In the genomic region with DNA sequence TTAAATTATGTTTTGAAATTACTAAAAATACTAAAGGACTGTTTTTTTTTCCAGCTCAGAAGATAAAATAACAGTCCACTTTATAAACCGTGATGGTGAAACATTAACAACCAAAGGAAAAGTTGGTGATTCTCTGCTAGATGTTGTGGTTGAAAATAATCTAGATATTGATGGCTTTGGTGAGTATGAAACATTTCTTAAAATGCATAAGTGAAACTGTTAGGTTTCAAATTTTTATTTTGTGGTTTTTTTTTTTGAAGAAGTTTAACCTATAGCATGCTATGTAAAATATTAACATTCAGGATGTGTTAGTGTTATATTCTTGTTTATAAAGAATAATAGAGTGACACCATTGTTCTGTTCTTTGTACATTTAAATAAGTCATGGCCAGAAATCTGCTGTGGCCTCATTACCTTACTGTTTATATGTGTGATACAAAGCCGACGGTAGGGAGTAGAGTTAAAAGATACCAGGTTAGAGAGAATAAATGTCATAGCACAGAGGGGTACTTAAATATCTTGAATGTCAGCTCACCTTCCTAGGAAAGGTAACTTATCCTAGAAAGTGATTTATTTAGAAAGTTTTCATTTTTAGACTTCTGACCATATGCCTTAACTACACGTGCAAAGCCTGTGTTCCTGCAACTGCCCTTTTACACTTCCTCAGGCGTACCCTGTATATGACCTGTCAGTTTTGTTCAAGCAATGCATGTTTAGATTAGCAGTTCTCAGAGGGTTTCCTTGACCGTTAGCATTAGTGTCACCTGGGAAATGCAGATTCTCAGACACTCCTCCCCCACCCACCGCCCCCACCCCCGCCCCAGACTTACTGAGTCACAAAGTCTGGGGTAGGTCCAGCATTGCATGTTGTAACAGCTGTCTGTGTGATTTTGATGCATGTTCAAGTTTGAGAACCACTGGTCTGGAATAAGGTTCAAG, we compare ENCODE assay signal across 10 cellular contexts. TPM values are rescaled to one million over a fixed set of nuclear protein-coding genes. Genes with fewer than 3 reads are reported as not detected.
DNase-seq lines count a peak whose midpoint lies in the region; ATAC-seq, FAIRE-seq and TF ChIP-seq lines count a peak whose summit lies in the region.
"Had no signal": no experiment of that assay in that cellular context is flagged by ENCODE, and none has a peak within 500 bp of the region (broad histone marks: within the 10 kb centered on the region; RNA-seq: fewer than 3 reads in every experiment).

No MANE protein-coding gene starts in this region.

- TF ChIP-seq POLR2A in right lobe of liver (IDR thresholded peaks at IDR 0.05) (no peak), HepG2 (IDR thresholded peaks at IDR 0.05; ENCODE audit: insufficient read depth in 1 of 2, low read depth in 2 of 2, low read length in 2 of 2) (no peak)

- peaks cover 45% of the 10 kb centered on the region for H3K79me2 ChIP-seq in HepG2 (ENCODE audit: insufficient read depth, low read length)

- H3K9ac ChIP-seq in HepG2 (ENCODE audit: insufficient read depth, low read depth, low read length) = no peak overlapping the region
- H3K9ac ChIP-seq in subcutaneous abdominal adipose tissue (ENCODE audit: low read length in 5 of 5) = peak overlapping the region in 1 of 5 donors; percentile 24

- no peak overlapping the region for H2AFZ ChIP-seq in HepG2 (ENCODE audit: low read length)

- POLR2A ChIA-PET in HepG2 (lab: Yijun Ruan, JAX) = no interaction called here

- TF ChIP-seq CTCF in right lobe of liver (IDR thresholded peaks at IDR 0.05) = no peak
- no peak for TF ChIP-seq CTCF in HepG2 (CRISPR knock-in tag; IDR thresholded peaks at IDR 0.05)
- no peak for TF ChIP-seq CTCF in choroid plexus epithelial cell (conservative IDR thresholded peaks at IDR 0.05; ENCODE audit: low read depth, low read length)

- TF ChIP-seq EP300 in HepG2 (IDR thresholded peaks at IDR 0.05; ENCODE audit: low read depth in 2 of 2, low read length in 2 of 2) (no peak), HepG2 (CRISPR knock-in tag; IDR thresholded peaks at IDR 0.05; ENCODE audit: borderline replicate concordance) (no peak)

- H4K20me1 ChIP-seq in HepG2 (ENCODE audit: insufficient read depth, low read length) = peaks cover 6% of the 10 kb centered on the region; the same call in 1 of the 2 replicates

- H3K27ac ChIP-seq in right lobe of liver (peak overlapping the region in 1 of 3 donors; percentile 63), HepG2 (ENCODE audit: extremely low read length, insufficient read depth, low read length) (no peak overlapping the region), subcutaneous abdominal adipose tissue (ENCODE audit: low read depth, low read length) (peak overlapping the region; percentile 67)
- H3K27ac ChIP-seq: dorsolateral prefrontal cortex had no signal

- CTCF ChIA-PET in HepG2 (lab: Yijun Ruan, JAX; ENCODE audit: low intra/inter-chr PET ratio, low total read pairs) = interaction anchor here (0.7 kb wide), 1 partner anchor 235 kb away, joined by 3 read pairs; no protein-coding TSS in a partner anchor

- no peak for TF ChIP-seq RAD21 in HepG2 (CRISPR knock-in tag; IDR thresholded peaks at IDR 0.05)

- 35% methylated on average over 8 of the region's 8 CpGs for WGBS in right lobe of liver (ENCODE audit: insufficient coverage, low coverage, low lambda C conversion rate, missing lambda C conversion rate)
- WGBS in HepG2 (ENCODE audit: low lambda C conversion rate) = 90% methylated on average over 8 of the region's 8 CpGs

- no peak for DNase-seq in right lobe of liver
- no peak for DNase-seq in HepG2 (ENCODE audit: low spot score)
- peak; percentile 73 for DNase-seq in choroid plexus epithelial cell (ENCODE audit: low read depth)
- no peak for DNase-seq in SIG-M5 treated with dmso at 0.1 percent for 504 hours (lab: John Stamatoyannopoulos, UW; ENCODE audit: unreplicated experiment)
- DNase-seq in COLO668 (lab: John Stamatoyannopoulos, UW; ENCODE audit: unreplicated experiment) = no peak
- DNase-seq in RPMI8226 = no peak
- DNase-seq: dorsolateral prefrontal cortex, NCI-H1694 had no signal

- H3K27me3 ChIP-seq in right lobe of liver (no peaks in the 10 kb centered on the region), HepG2 (ENCODE audit: control insufficient read depth in 1 of 2, insufficient read depth in 2 of 2, low read length in 2 of 2) (no peaks in the 10 kb centered on the region), subcutaneous abdominal adipose tissue (ENCODE audit: control insufficient read depth in 5 of 5, insufficient read depth in 4 of 5, low read length in 5 of 5) (no peaks in the 10 kb centered on the region)
- H3K27me3 ChIP-seq: dorsolateral prefrontal cortex had no signal

- H3K4me1 ChIP-seq in right lobe of liver (peaks cover 0 to 49% (median 18%) of the 10 kb centered on the region in 4 donors), HepG2 (ENCODE audit: insufficient read depth, low read length) (peaks cover 26% of the 10 kb centered on the region), subcutaneous abdominal adipose tissue (ENCODE audit: control insufficient read depth in 5 of 5, insufficient read depth in 5 of 5, low read length in 5 of 5) (peaks cover 7 to 38% (median 18%) of the 10 kb centered on the region in 5 donors)

- no peak for FAIRE-seq in HepG2 (lab: Jason Lieb, UNC)

- intact Hi-C loops in right lobe of liver (cut with DNase I) = no loop called here
- intact Hi-C loops in HepG2 (cut with micrococcal nuclease; ENCODE audit: unreplicated experiment) = loop anchor here (10.0 kb wide), 1 partner anchor 341 kb away; a partner anchor contains a TSS

- in situ Hi-C loops in HepG2 (cut with HindIII; ENCODE audit: extremely low pct_ligation_motif_present, low pct_unique_long_range_greater_than_20kb) = no loop called here

- H3K4me2 ChIP-seq in HepG2 (ENCODE audit: low read depth, low read length) = no peak overlapping the region

- no peak overlapping the region for H3K4me3 ChIP-seq in right lobe of liver
- no peak overlapping the region for H3K4me3 ChIP-seq in HepG2 (replicated peaks in 1 of 3; ENCODE audit: insufficient read depth in 1 of 3, low read depth in 2 of 3, low read length in 3 of 3)
- no peak overlapping the region for H3K4me3 ChIP-seq in choroid plexus epithelial cell (ENCODE audit: low read depth, low read length)
- no peak overlapping the region for H3K4me3 ChIP-seq in subcutaneous abdominal adipose tissue (ENCODE audit: low read depth in 1 of 5, low read length in 5 of 5)
- H3K4me3 ChIP-seq: dorsolateral prefrontal cortex had no signal

- ATAC-seq in right lobe of liver = peak; percentile 10 to 28 (median 22)
- no peak for ATAC-seq in HepG2
- peak; percentile 40 for ATAC-seq in HG03159 (IDR thresholded peaks at IDR 0.05; ENCODE audit: unreplicated experiment)

- H3K36me3 ChIP-seq in right lobe of liver (peaks cover 0 to 14% (median 3%) of the 10 kb centered on the region in 4 donors), HepG2 (replicated peaks in 1 of 2; ENCODE audit: control insufficient read depth in 1 of 2, insufficient read depth in 2 of 2, low read length in 2 of 2) (peaks cover 2 to 7% of the 10 kb centered on the region in 2 experiments; a peak in 2 of 5 replicates), subcutaneous abdominal adipose tissue (ENCODE audit: control insufficient read depth in 5 of 5, insufficient read depth in 5 of 5, low read length in 5 of 5) (peaks cover 0 to 7% (median 4%) of the 10 kb centered on the region in 5 donors)

- H3K9me3 ChIP-seq in right lobe of liver = no peaks in the 10 kb centered on the region
- no peaks in the 10 kb centered on the region for H3K9me3 ChIP-seq in HepG2 (ENCODE audit: low read length)
- H3K9me3 ChIP-seq in subcutaneous abdominal adipose tissue (ENCODE audit: control insufficient read depth in 5 of 5, low read length in 5 of 5) = no peaks in the 10 kb centered on the region

- BruUV-seq in HepG2 (replicated peaks; lab: Mats Ljungman, UMichigan) = no TSS peak

TF ChIP-seq in HepG2, 621 proteins besides CTCF, POLR2A, EP300 and RAD21 (continues in another document):
- TF ChIP-seq IRF2 (CRISPR knock-in tag; IDR thresholded peaks at IDR 0.05) (no peak), ELF3 (CRISPR knock-in tag; IDR thresholded peaks at IDR 0.05) (no peak), SAP130 (CRISPR knock-in tag; IDR thresholded peaks at IDR 0.05; ENCODE audit: low read depth) (no peak), SATB2 (CRISPR knock-in tag; IDR thresholded peaks at IDR 0.05) (no peak), ZNF33B (CRISPR knock-in tag; IDR thresholded peaks at IDR 0.05) (no peak), MEF2D (CRISPR knock-in tag; IDR thresholded peaks at IDR 0.05) (no peak), NCOR1 (IDR thresholded peaks at IDR 0.05; ENCODE audit: borderline replicate concordance, low read length) (no peak), TBP (CRISPR knock-in tag; IDR thresholded peaks at IDR 0.05) (no peak), SIX1 (CRISPR knock-in tag; IDR thresholded peaks at IDR 0.05; ENCODE audit: borderline replicate concordance) (no peak), ZNF251 (CRISPR knock-in tag; IDR thresholded peaks at IDR 0.05) (no peak)

RNA-seq across cellular contexts. Expression of a gene that starts 6.3 kb away (rescaled TPM):
- total RNA-seq in right lobe of liver = 10 to 100 TPM; 20.6 to 42.6 (median 25.1) TPM
- total RNA-seq in HepG2 (2016; rRNA removed; fragmentation: Illumina TruSeq; extraction: Trizol) = 13.1 and 14.5 TPM in 2 replicates
- 14.6 and 14.8 TPM in 2 replicates for total RNA-seq in HepG2 (2016; cell fraction: cytosol; rRNA removed; fragmentation: Illumina TruSeq; extraction: Trizol; ENCODE audit: low read depth)
- 12.6 and 14.3 TPM in 2 replicates for total RNA-seq in HepG2 (2016; cell fraction: insoluble cytoplasmic fraction; rRNA removed; fragmentation: Illumina TruSeq; extraction: Trizol)
- 16.4 and 17.5 TPM in 2 replicates for total RNA-seq in HepG2 (2016; cell fraction: membrane; rRNA removed; fragmentation: Illumina TruSeq; extraction: Trizol)
- 5.5 and 6.1 TPM in 2 replicates for total RNA-seq in HepG2 (2016; cell fraction: nucleus; rRNA removed; fragmentation: Illumina TruSeq; extraction: Trizol)
- 3.4 and 4.5 TPM in 2 replicates for polyA plus RNA-seq in HepG2 (2011; rRNA removed)
- 2.4 and 3.4 TPM in 2 replicates for polyA plus RNA-seq in HepG2 (2011; cell fraction: cytosol; rRNA removed)
- polyA plus RNA-seq in HepG2 (2011; cell fraction: nucleus; rRNA removed) = 0.63 and 1.1 TPM in 2 replicates
- 6.8 and 7.0 TPM in 2 replicates for polyA plus RNA-seq in HepG2 (2012)
- 18.5 and 18.8 TPM in 2 replicates for polyA plus RNA-seq in HepG2 (2016; cell fraction: cytosol; fragmentation: Illumina TruSeq; extraction: Trizol; ENCODE audit: low read depth)
- polyA plus RNA-seq in HepG2 (2016; cell fraction: insoluble cytoplasmic fraction; fragmentation: Illumina TruSeq; extraction: Trizol; ENCODE audit: low read depth) = 15.6 and 17.9 TPM in 2 replicates
- 15.9 and 16.3 TPM in 2 replicates for polyA plus RNA-seq in HepG2 (2016; cell fraction: membrane; fragmentation: Illumina TruSeq; extraction: Trizol; ENCODE audit: low read depth)
- 8.7 and 9.1 TPM in 2 replicates for polyA plus RNA-seq in HepG2 (2016; cell fraction: nucleus; fragmentation: Illumina TruSeq; extraction: Trizol; ENCODE audit: insufficient read depth, low read depth)
- polyA minus RNA-seq in HepG2 (2011; rRNA and poly(A)+ RNA removed; ENCODE audit: low replicate concordance) = 1.1 and 2.3 TPM in 2 replicates
- 1.8 and 2.5 TPM in 2 replicates for polyA minus RNA-seq in HepG2 (2011; cell fraction: cytosol; rRNA and poly(A)+ RNA removed)
- 2.0 and 2.2 TPM in 2 replicates for polyA minus RNA-seq in HepG2 (2011; cell fraction: nucleus; rRNA and poly(A)+ RNA removed)
